Comparison of ENCODE assay signal across 2 cellular contexts in the genomic region with DNA sequence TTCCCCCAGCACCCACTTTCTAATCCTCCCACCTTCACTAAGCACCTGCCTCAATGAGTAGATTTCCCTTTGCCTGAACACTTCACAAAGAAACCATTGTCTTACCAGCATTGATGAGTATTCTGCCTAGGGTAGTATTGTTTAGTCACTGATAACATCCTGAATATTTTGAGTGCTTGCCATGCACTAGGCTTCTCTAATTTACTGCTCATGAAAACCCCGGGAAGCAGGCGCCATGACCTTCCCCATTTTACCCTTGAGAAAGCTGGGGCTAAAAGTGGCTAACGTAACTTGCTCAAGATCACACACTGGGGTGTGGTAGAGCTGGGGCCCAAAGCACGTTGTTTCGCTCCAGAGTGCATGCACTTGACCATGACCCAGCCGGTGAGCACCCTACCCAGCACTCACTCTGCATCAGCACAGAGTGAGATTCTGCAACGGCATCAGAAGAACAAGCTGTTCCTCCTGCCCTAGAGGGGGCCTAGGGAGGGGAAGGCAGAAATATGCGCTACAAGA.
TF ChIP-seq lines count a peak whose summit lies in the region.

No MANE protein-coding gene starts in this region.

TF ChIP-seq in GM23338, 12 proteins besides CTCF, POLR2A, EP300 and RAD21:
- TF ChIP-seq, protein P1, sequence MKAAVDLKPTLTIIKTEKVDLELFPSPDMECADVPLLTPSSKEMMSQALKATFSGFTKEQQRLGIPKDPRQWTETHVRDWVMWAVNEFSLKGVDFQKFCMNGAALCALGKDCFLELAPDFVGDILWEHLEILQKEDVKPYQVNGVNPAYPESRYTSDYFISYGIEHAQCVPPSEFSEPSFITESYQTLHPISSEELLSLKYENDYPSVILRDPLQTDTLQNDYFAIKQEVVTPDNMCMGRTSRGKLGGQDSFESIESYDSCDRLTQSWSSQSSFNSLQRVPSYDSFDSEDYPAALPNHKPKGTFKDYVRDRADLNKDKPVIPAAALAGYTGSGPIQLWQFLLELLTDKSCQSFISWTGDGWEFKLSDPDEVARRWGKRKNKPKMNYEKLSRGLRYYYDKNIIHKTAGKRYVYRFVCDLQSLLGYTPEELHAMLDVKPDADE (IDR thresholded peaks at IDR 0.05): no peak
- TF ChIP-seq EZH2phosphoT487 (IDR thresholded peaks at IDR 0.05; ENCODE audit: unreplicated experiment): no peak
- no peak for TF ChIP-seq ZNF114 (CRISPR knock-in tag; IDR thresholded peaks at IDR 0.05)

TF ChIP-seq in GM12878, 131 proteins besides CTCF, POLR2A, EP300 and RAD21 (continues in another document):
- TF ChIP-seq SMAD5 (IDR thresholded peaks at IDR 0.05; ENCODE audit: low read depth): no peak
- no peak for TF ChIP-seq LARP7 (IDR thresholded peaks at IDR 0.05)
- TF ChIP-seq TCF7 (IDR thresholded peaks at IDR 0.05; ENCODE audit: borderline replicate concordance): no peak
- no peak for TF ChIP-seq PML (IDR thresholded peaks at IDR 0.05; ENCODE audit: low read length)
- peak; percentile 41 for TF ChIP-seq DPF2 (IDR thresholded peaks at IDR 0.05)
- TF ChIP-seq NR2F1 (conservative IDR thresholded peaks at IDR 0.05): peak; percentile 50
- no peak for TF ChIP-seq E4F1 (IDR thresholded peaks at IDR 0.05; ENCODE audit: borderline replicate concordance, partially characterized antibody)
- no peak for TF ChIP-seq SUPT20H (IDR thresholded peaks at IDR 0.05; ENCODE audit: borderline replicate concordance, control insufficient read depth, low read depth, low read length)
- no peak for TF ChIP-seq RAD51 (IDR thresholded peaks at IDR 0.05)
- TF ChIP-seq, protein P2, sequence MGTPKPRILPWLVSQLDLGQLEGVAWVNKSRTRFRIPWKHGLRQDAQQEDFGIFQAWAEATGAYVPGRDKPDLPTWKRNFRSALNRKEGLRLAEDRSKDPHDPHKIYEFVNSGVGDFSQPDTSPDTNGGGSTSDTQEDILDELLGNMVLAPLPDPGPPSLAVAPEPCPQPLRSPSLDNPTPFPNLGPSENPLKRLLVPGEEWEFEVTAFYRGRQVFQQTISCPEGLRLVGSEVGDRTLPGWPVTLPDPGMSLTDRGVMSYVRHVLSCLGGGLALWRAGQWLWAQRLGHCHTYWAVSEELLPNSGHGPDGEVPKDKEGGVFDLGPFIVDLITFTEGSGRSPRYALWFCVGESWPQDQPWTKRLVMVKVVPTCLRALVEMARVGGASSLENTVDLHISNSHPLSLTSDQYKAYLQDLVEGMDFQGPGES (IDR thresholded peaks at IDR 0.05): no peak
- no peak for TF ChIP-seq ZBTB33 (IDR thresholded peaks at IDR 0.05)
- no peak for TF ChIP-seq YBX1 (IDR thresholded peaks at IDR 0.05)
- no peak for TF ChIP-seq ATF3 (IDR thresholded peaks at IDR 0.05; ENCODE audit: borderline replicate concordance, extremely low read depth, low read depth, low read length)
- no peak for TF ChIP-seq RCOR1 (conservative IDR thresholded peaks at IDR 0.05; ENCODE audit: low read depth, low read length)
- TF ChIP-seq, protein P3, sequence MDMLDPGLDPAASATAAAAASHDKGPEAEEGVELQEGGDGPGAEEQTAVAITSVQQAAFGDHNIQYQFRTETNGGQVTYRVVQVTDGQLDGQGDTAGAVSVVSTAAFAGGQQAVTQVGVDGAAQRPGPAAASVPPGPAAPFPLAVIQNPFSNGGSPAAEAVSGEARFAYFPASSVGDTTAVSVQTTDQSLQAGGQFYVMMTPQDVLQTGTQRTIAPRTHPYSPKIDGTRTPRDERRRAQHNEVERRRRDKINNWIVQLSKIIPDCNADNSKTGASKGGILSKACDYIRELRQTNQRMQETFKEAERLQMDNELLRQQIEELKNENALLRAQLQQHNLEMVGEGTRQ (IDR thresholded peaks at IDR 0.05; ENCODE audit: borderline replicate concordance, low read depth, low read length): no peak
- TF ChIP-seq SMARCA5 (IDR thresholded peaks at IDR 0.05): no peak
- TF ChIP-seq, protein P4, sequence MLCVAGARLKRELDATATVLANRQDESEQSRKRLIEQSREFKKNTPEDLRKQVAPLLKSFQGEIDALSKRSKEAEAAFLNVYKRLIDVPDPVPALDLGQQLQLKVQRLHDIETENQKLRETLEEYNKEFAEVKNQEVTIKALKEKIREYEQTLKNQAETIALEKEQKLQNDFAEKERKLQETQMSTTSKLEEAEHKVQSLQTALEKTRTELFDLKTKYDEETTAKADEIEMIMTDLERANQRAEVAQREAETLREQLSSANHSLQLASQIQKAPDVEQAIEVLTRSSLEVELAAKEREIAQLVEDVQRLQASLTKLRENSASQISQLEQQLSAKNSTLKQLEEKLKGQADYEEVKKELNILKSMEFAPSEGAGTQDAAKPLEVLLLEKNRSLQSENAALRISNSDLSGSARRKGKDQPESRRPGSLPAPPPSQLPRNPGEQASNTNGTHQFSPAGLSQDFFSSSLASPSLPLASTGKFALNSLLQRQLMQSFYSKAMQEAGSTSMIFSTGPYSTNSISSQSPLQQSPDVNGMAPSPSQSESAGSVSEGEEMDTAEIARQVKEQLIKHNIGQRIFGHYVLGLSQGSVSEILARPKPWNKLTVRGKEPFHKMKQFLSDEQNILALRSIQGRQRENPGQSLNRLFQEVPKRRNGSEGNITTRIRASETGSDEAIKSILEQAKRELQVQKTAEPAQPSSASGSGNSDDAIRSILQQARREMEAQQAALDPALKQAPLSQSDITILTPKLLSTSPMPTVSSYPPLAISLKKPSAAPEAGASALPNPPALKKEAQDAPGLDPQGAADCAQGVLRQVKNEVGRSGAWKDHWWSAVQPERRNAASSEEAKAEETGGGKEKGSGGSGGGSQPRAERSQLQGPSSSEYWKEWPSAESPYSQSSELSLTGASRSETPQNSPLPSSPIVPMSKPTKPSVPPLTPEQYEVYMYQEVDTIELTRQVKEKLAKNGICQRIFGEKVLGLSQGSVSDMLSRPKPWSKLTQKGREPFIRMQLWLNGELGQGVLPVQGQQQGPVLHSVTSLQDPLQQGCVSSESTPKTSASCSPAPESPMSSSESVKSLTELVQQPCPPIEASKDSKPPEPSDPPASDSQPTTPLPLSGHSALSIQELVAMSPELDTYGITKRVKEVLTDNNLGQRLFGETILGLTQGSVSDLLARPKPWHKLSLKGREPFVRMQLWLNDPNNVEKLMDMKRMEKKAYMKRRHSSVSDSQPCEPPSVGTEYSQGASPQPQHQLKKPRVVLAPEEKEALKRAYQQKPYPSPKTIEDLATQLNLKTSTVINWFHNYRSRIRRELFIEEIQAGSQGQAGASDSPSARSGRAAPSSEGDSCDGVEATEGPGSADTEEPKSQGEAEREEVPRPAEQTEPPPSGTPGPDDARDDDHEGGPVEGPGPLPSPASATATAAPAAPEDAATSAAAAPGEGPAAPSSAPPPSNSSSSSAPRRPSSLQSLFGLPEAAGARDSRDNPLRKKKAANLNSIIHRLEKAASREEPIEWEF (IDR thresholded peaks at IDR 0.05; ENCODE audit: insufficient replicate concordance, low read depth, low read length): no peak
- TF ChIP-seq ZBED1 (IDR thresholded peaks at IDR 0.05; ENCODE audit: borderline replicate concordance): no peak
- no peak for TF ChIP-seq MYB (IDR thresholded peaks at IDR 0.05; ENCODE audit: borderline replicate concordance, low read depth, low read length)
- TF ChIP-seq IKZF2 (IDR thresholded peaks at IDR 0.05): peak; percentile 10 to 20; a peak in 2 of 4 replicates
- TF ChIP-seq ZNF217 (IDR thresholded peaks at IDR 0.05): no peak
- 0 out of 2 replicates have a peak, but pooled peaks have one; percentile 3 for TF ChIP-seq PAX5 (IDR thresholded peaks at IDR 0.05; ENCODE audit: borderline replicate concordance, low read depth, low read length)
- TF ChIP-seq BCL3 (IDR thresholded peaks at IDR 0.05; ENCODE audit: borderline replicate concordance, insufficient read depth, low read depth, low read length, poor library complexity, severe bottlenecking): no peak
- no peak for TF ChIP-seq ZNF207 (IDR thresholded peaks at IDR 0.05; ENCODE audit: borderline replicate concordance)
- no peak for TF ChIP-seq SIN3A (IDR thresholded peaks at IDR 0.05; ENCODE audit: low read depth, low read length)
- no peak for TF ChIP-seq STAT1 (conservative IDR thresholded peaks at IDR 0.05)
- no peak for TF ChIP-seq ESRRA (IDR thresholded peaks at IDR 0.05; ENCODE audit: low read length)
- TF ChIP-seq IRF4 (IDR thresholded peaks at IDR 0.05; ENCODE audit: low read depth, low read length): no peak
- no peak for TF ChIP-seq ZNF687 (IDR thresholded peaks at IDR 0.05)
